Comparison of ENCODE assay signal across 1 cellular context in the genomic region with DNA sequence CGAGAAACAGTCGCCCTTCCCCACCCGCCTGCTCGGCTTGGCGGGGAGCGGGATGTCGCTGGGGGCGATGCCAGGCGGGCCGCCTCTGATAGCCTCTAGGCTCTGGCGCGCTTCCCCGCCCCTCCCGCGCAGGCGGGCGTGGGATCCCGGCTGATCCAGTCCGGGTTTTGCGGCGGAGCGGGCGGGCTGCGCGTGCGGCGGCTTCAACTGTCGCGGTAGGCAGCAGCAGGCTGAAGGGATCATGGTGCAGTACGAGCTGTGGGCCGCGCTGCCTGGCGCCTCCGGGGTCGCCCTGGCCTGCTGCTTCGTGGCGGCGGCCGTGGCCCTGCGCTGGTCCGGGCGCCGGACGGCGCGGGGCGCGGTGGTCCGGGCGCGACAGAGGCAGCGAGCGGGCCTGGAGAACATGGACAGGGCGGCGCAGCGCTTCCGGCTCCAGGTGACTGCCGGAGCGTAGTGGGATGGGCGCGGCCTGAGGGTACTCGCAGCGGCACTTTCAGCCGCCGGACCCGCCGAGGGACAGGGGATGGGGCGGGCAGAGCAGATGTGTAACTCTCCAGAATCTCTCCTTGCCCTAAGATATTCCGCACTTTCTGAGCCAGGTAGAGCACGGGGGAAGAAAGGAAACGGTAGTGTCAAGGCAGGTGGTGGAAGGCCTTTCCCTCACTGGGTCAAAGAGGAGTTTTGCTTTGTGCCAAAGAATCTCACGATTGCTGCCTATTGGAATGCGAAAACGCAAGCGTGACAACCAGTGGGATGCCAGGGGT.
TF ChIP-seq lines count a peak whose summit lies in the region.

A gene (plus strand): TSS at position 210 of the 764 bp plus-strand sequence. CDS start 32 bp downstream, at position 242.

TF ChIP-seq in WTC11, 78 proteins besides CTCF, POLR2A, EP300 and RAD21 (continued from another document):
- TF ChIP-seq, protein P1, sequence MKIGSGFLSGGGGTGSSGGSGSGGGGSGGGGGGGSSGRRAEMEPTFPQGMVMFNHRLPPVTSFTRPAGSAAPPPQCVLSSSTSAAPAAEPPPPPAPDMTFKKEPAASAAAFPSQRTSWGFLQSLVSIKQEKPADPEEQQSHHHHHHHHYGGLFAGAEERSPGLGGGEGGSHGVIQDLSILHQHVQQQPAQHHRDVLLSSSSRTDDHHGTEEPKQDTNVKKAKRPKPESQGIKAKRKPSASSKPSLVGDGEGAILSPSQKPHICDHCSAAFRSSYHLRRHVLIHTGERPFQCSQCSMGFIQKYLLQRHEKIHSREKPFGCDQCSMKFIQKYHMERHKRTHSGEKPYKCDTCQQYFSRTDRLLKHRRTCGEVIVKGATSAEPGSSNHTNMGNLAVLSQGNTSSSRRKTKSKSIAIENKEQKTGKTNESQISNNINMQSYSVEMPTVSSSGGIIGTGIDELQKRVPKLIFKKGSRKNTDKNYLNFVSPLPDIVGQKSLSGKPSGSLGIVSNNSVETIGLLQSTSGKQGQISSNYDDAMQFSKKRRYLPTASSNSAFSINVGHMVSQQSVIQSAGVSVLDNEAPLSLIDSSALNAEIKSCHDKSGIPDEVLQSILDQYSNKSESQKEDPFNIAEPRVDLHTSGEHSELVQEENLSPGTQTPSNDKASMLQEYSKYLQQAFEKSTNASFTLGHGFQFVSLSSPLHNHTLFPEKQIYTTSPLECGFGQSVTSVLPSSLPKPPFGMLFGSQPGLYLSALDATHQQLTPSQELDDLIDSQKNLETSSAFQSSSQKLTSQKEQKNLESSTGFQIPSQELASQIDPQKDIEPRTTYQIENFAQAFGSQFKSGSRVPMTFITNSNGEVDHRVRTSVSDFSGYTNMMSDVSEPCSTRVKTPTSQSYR (CRISPR knock-in tag; IDR thresholded peaks at IDR 0.05), result peak; percentile 59; the same call in 1 of the 2 replicates
- TF ChIP-seq ZNF263 (CRISPR knock-in tag; IDR thresholded peaks at IDR 0.05; ENCODE audit: low read depth) (no peak), ZNF121 (CRISPR knock-in tag; IDR thresholded peaks at IDR 0.05) (no peak), TEAD1 (CRISPR knock-in tag; IDR thresholded peaks at IDR 0.05) (peak; percentile 95), ZBTB21 (CRISPR knock-in tag; IDR thresholded peaks at IDR 0.05; ENCODE audit: borderline replicate concordance) (no peak), NFATC4 (CRISPR knock-in tag; IDR thresholded peaks at IDR 0.05) (no peak), ESRRA (CRISPR knock-in tag; IDR thresholded peaks at IDR 0.05; ENCODE audit: borderline replicate concordance) (peak; percentile 96), HMGA2 (CRISPR knock-in tag; IDR thresholded peaks at IDR 0.05) (no peak), RORB (CRISPR knock-in tag; IDR thresholded peaks at IDR 0.05) (no peak), JUN (CRISPR knock-in tag; IDR thresholded peaks at IDR 0.05) (peak; percentile 82; the same call in 1 of the 2 replicates)
- TF ChIP-seq, protein P2, sequence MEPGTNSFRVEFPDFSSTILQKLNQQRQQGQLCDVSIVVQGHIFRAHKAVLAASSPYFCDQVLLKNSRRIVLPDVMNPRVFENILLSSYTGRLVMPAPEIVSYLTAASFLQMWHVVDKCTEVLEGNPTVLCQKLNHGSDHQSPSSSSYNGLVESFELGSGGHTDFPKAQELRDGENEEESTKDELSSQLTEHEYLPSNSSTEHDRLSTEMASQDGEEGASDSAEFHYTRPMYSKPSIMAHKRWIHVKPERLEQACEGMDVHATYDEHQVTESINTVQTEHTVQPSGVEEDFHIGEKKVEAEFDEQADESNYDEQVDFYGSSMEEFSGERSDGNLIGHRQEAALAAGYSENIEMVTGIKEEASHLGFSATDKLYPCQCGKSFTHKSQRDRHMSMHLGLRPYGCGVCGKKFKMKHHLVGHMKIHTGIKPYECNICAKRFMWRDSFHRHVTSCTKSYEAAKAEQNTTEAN (CRISPR knock-in tag; IDR thresholded peaks at IDR 0.05), result peak; percentile 70; the same call in 1 of the 2 replicates
- TF ChIP-seq, protein P3, sequence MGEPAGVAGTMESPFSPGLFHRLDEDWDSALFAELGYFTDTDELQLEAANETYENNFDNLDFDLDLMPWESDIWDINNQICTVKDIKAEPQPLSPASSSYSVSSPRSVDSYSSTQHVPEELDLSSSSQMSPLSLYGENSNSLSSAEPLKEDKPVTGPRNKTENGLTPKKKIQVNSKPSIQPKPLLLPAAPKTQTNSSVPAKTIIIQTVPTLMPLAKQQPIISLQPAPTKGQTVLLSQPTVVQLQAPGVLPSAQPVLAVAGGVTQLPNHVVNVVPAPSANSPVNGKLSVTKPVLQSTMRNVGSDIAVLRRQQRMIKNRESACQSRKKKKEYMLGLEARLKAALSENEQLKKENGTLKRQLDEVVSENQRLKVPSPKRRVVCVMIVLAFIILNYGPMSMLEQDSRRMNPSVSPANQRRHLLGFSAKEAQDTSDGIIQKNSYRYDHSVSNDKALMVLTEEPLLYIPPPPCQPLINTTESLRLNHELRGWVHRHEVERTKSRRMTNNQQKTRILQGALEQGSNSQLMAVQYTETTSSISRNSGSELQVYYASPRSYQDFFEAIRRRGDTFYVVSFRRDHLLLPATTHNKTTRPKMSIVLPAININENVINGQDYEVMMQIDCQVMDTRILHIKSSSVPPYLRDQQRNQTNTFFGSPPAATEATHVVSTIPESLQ (CRISPR knock-in tag; IDR thresholded peaks at IDR 0.05), result no peak
- TF ChIP-seq, protein P4, sequence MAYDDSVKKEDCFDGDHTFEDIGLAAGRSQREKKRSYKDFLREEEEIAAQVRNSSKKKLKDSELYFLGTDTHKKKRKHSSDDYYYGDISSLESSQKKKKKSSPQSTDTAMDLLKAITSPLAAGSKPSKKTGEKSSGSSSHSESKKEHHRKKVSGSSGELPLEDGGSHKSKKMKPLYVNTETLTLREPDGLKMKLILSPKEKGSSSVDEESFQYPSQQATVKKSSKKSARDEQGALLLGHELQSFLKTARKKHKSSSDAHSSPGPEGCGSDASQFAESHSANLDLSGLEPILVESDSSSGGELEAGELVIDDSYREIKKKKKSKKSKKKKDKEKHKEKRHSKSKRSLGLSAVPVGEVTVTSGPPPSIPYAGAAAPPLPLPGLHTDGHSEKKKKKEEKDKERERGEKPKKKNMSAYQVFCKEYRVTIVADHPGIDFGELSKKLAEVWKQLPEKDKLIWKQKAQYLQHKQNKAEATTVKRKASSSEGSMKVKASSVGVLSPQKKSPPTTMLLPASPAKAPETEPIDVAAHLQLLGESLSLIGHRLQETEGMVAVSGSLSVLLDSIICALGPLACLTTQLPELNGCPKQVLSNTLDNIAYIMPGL (CRISPR knock-in tag; IDR thresholded peaks at IDR 0.05), result peak; percentile 70
- TF ChIP-seq, protein P5, sequence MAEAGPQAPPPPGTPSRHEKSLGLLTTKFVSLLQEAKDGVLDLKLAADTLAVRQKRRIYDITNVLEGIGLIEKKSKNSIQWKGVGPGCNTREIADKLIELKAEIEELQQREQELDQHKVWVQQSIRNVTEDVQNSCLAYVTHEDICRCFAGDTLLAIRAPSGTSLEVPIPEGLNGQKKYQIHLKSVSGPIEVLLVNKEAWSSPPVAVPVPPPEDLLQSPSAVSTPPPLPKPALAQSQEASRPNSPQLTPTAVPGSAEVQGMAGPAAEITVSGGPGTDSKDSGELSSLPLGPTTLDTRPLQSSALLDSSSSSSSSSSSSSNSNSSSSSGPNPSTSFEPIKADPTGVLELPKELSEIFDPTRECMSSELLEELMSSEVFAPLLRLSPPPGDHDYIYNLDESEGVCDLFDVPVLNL (CRISPR knock-in tag; IDR thresholded peaks at IDR 0.05; ENCODE audit: borderline replicate concordance, low read depth), result peak; percentile 67; the same call in 1 of the 2 replicates
